ENCODE assay signal across 1 cellular context in the genomic region with DNA sequence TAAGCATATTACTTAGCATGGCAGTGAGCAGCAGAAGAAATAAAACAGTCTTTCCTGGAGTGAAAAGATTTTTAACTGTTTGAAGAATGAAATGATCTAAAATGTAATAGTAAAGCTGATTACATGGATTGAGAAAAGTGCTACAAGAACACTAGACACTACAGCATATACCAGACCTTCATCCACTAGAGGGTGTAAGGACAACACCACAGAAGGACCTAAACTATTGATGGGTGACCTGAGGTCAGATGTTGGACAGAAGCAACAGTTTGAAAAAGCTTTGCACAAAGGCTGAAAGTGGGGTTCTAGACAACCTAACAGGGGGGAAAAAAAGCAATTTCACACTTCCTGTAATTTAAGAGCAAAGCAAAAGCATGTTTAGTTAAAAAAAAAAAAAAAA.
TF ChIP-seq lines count a peak whose summit lies in the region.

No MANE protein-coding gene starts in this region.

TF ChIP-seq in GM23338, 12 proteins besides CTCF, POLR2A, EP300 and RAD21 (continued from another document):
- TF ChIP-seq, protein P1, sequence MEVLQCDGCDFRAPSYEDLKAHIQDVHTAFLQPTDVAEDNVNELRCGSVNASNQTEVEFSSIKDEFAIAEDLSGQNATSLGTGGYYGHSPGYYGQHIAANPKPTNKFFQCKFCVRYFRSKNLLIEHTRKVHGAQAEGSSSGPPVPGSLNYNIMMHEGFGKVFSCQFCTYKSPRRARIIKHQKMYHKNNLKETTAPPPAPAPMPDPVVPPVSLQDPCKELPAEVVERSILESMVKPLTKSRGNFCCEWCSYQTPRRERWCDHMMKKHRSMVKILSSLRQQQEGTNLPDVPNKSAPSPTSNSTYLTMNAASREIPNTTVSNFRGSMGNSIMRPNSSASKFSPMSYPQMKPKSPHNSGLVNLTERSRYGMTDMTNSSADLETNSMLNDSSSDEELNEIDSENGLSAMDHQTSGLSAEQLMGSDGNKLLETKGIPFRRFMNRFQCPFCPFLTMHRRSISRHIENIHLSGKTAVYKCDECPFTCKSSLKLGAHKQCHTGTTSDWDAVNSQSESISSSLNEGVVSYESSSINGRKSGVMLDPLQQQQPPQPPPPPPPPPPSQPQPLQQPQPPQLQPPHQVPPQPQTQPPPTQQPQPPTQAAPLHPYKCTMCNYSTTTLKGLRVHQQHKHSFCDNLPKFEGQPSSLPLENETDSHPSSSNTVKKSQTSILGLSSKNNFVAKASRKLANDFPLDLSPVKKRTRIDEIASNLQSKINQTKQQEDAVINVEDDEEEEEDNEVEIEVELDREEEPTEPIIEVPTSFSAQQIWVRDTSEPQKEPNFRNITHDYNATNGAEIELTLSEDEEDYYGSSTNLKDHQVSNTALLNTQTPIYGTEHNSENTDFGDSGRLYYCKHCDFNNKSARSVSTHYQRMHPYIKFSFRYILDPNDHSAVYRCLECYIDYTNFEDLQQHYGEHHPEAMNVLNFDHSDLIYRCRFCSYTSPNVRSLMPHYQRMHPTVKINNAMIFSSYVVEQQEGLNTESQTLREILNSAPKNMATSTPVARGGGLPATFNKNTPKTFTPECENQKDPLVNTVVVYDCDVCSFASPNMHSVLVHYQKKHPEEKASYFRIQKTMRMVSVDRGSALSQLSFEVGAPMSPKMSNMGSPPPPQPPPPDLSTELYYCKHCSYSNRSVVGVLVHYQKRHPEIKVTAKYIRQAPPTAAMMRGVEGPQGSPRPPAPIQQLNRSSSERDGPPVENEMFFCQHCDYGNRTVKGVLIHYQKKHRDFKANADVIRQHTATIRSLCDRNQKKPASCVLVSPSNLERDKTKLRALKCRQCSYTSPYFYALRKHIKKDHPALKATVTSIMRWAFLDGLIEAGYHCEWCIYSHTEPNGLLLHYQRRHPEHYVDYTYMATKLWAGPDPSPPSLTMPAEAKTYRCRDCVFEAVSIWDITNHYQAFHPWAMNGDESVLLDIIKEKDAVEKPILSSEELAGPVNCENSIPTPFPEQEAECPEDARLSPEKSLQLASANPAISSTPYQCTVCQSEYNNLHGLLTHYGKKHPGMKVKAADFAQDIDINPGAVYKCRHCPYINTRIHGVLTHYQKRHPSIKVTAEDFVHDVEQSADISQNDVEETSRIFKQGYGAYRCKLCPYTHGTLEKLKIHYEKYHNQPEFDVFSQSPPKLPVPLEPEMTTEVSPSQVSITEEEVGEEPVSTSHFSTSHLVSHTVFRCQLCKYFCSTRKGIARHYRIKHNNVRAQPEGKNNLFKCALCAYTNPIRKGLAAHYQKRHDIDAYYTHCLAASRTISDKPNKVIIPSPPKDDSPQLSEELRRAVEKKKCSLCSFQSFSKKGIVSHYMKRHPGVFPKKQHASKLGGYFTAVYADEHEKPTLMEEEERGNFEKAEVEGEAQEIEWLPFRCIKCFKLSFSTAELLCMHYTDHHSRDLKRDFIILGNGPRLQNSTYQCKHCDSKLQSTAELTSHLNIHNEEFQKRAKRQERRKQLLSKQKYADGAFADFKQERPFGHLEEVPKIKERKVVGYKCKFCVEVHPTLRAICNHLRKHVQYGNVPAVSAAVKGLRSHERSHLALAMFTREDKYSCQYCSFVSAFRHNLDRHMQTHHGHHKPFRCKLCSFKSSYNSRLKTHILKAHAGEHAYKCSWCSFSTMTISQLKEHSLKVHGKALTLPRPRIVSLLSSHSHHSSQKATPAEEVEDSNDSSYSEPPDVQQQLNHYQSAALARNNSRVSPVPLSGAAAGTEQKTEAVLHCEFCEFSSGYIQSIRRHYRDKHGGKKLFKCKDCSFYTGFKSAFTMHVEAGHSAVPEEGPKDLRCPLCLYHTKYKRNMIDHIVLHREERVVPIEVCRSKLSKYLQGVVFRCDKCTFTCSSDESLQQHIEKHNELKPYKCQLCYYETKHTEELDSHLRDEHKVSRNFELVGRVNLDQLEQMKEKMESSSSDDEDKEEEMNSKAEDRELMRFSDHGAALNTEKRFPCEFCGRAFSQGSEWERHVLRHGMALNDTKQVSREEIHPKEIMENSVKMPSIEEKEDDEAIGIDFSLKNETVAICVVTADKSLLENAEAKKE (CRISPR knock-in tag; IDR thresholded peaks at IDR 0.05), result no peak
- TF ChIP-seq CREB1 (CRISPR knock-in tag; IDR thresholded peaks at IDR 0.05; ENCODE audit: low read depth), result no peak
- no peak for TF ChIP-seq ETS1 (IDR thresholded peaks at IDR 0.05)
- no peak for TF ChIP-seq POLR2AphosphoS5 (IDR thresholded peaks at IDR 0.05; ENCODE audit: low read depth)
- TF ChIP-seq, protein P2, sequence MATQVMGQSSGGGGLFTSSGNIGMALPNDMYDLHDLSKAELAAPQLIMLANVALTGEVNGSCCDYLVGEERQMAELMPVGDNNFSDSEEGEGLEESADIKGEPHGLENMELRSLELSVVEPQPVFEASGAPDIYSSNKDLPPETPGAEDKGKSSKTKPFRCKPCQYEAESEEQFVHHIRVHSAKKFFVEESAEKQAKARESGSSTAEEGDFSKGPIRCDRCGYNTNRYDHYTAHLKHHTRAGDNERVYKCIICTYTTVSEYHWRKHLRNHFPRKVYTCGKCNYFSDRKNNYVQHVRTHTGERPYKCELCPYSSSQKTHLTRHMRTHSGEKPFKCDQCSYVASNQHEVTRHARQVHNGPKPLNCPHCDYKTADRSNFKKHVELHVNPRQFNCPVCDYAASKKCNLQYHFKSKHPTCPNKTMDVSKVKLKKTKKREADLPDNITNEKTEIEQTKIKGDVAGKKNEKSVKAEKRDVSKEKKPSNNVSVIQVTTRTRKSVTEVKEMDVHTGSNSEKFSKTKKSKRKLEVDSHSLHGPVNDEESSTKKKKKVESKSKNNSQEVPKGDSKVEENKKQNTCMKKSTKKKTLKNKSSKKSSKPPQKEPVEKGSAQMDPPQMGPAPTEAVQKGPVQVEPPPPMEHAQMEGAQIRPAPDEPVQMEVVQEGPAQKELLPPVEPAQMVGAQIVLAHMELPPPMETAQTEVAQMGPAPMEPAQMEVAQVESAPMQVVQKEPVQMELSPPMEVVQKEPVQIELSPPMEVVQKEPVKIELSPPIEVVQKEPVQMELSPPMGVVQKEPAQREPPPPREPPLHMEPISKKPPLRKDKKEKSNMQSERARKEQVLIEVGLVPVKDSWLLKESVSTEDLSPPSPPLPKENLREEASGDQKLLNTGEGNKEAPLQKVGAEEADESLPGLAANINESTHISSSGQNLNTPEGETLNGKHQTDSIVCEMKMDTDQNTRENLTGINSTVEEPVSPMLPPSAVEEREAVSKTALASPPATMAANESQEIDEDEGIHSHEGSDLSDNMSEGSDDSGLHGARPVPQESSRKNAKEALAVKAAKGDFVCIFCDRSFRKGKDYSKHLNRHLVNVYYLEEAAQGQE (IDR thresholded peaks at IDR 0.05; ENCODE audit: unreplicated experiment), result no peak
- TF ChIP-seq STAT1 (IDR thresholded peaks at IDR 0.05; ENCODE audit: unreplicated experiment), result no peak
- TF ChIP-seq JUNB (IDR thresholded peaks at IDR 0.05; ENCODE audit: unreplicated experiment), result no peak
- TF ChIP-seq ZNF114 (CRISPR knock-in tag; IDR thresholded peaks at IDR 0.05), result no peak
- no peak for TF ChIP-seq ZNF331 (CRISPR knock-in tag; IDR thresholded peaks at IDR 0.05; ENCODE audit: low read depth)
- TF ChIP-seq NANOG (IDR thresholded peaks at IDR 0.05; ENCODE audit: borderline replicate concordance), result no peak
- no peak for TF ChIP-seq EZH2phosphoT487 (IDR thresholded peaks at IDR 0.05; ENCODE audit: unreplicated experiment)
